ENCODE assay signal across 8 cellular contexts in genomic region chr7:69599879-69600764, GRCh38. TPM values are rescaled to one million over a fixed set of nuclear protein-coding genes. Genes with fewer than 3 reads are reported as not detected.
DNase-seq lines count a peak whose midpoint lies in the region; ATAC-seq and TF ChIP-seq lines count a peak whose summit lies in the region.

No MANE protein-coding gene starts in this region.

- H3K36me3 ChIP-seq in BE2C (no peaks in the 10 kb centered on the region), HAP-1 (replicated peaks) (no peaks in the 10 kb centered on the region), colonic mucosa (no peaks in the 10 kb centered on the region)

- H3K36me3 Mint-ChIP-seq in natural killer cell, result no peaks in the 10 kb centered on the region

- H3K27me3 Mint-ChIP-seq in natural killer cell (ENCODE audit: low read depth in 2 of 2), result peaks cover 0 to 3% of the 10 kb centered on the region in 2 donors

- H3K4me3 ChIP-seq in BE2C (ENCODE audit: low read depth, low read length) (peak overlapping the region; percentile 98), HAP-1 (peak overlapping the region; percentile 83), colonic mucosa (peak overlapping the region; percentile 50)

- peak; percentile 35 for DNase-seq in BE2C
- DNase-seq in HAP-1 (ENCODE audit: low spot score in 2 of 2), result peak in 1 of 2 experiments; percentile 43
- peak; percentile 17 for DNase-seq in colonic mucosa
- peak; percentile 17 for DNase-seq in natural killer cell
- DNase-seq in stimulated activated CD4-positive, alpha-beta T cell treated with anti-CD3 and anti-CD28 coated beads, Interleukin-4, amount 100 ng/mL, for 24 hours, result no peak
- DNase-seq in superior temporal gyrus (ENCODE audit: extremely low spot score), result no peak
- DNase-seq in GDM1 (lab: John Stamatoyannopoulos, UW), result no peak

- peaks cover 5% of the 10 kb centered on the region; the same call in 1 of the 2 replicates for H3K4me1 ChIP-seq in BE2C
- H3K4me1 ChIP-seq in HAP-1, result peaks cover 29% of the 10 kb centered on the region
- no peaks in the 10 kb centered on the region for H3K4me1 ChIP-seq in colonic mucosa

- ATAC-seq in natural killer cell (no peak), GM21723 (IDR thresholded peaks at IDR 0.05; ENCODE audit: unreplicated experiment) (no peak)

- H3K9ac ChIP-seq in colonic mucosa (ENCODE audit: low read depth in 2 of 2, low read length in 2 of 2), result peak overlapping the region in 1 of 2 donors; percentile 47

- H3K9me3 Mint-ChIP-seq in natural killer cell, result no peaks in the 10 kb centered on the region

- peak overlapping the region; percentile 92 for H3K4me3 Mint-ChIP-seq in natural killer cell

- TF ChIP-seq CTCF in BE2C (IDR thresholded peaks at IDR 0.05; ENCODE audit: low read depth, low read length), result no peak
- TF ChIP-seq CTCF in colonic mucosa (IDR thresholded peaks at IDR 0.05), result no peak
- TF ChIP-seq CTCF in natural killer cell (IDR thresholded peaks at IDR 0.05), result no peak

- H3K9me3 ChIP-seq in BE2C (no peaks in the 10 kb centered on the region), HAP-1 (no peaks in the 10 kb centered on the region), colonic mucosa (no peaks in the 10 kb centered on the region)

- H3K4me1 Mint-ChIP-seq in natural killer cell, result peaks cover 5 to 14% of the 10 kb centered on the region in 2 donors

- intact Hi-C loops in colonic mucosa (cut with DNase I) (no loop called here), natural killer cell (cut with micrococcal nuclease) (loop anchor here (5.0 to 10.0 kb wide), 4 partner anchors 77 to 462 kb away; no protein-coding TSS in a partner anchor)

- in situ Hi-C loops in HAP-1 (cut with MboI; ENCODE audit: low sequenced_read_pairs), result no loop called here

- H3K27ac Mint-ChIP-seq in natural killer cell, result peak overlapping the region in 1 of 2 donors; percentile 26

- H3K27ac ChIP-seq in colonic mucosa, result no peak overlapping the region

- H3K27me3 ChIP-seq in BE2C (no peaks in the 10 kb centered on the region), HAP-1 (ENCODE audit: low read depth) (no peaks in the 10 kb centered on the region), colonic mucosa (peaks cover 36% of the 10 kb centered on the region)

RNA-seq across cellular contexts. Expression of gene AUTS2, which starts 1.8 kb away (rescaled TPM):
- 58.0 TPM for polyA plus RNA-seq in BE2C (2012; ENCODE audit: insufficient read depth, insufficient read length, low read depth)
- total RNA-seq in colonic mucosa (10 to 100 TPM; 39.8 to 42.3 TPM), natural killer cell (100 to 1,000 TPM; 147 to 197 (median 155) TPM)

Comparison
In these comparisons a context has a peak if more than half of its experiments do, and no peak if none do; other contexts are left out.
1. DNase-seq: peak in BE2C (single experiment), colonic mucosa (single experiment) and natural killer cell (single experiment); none in stimulated activated CD4-positive, alpha-beta T cell treated with anti-CD3 and anti-CD28 coated beads, Interleukin-4, amount 100 ng/mL, for 24 hours (single experiment), superior temporal gyrus (single experiment) and GDM1 (single experiment).
2. Peak in every context shown above with its lines, with median percentiles within 50 percentile points of each other: H3K4me3 ChIP-seq.